Comparison of ENCODE assay signal across 16 cellular contexts in genomic region chr3:71903141-71903540, GRCh38.
"Had no signal": no experiment of that assay in that cellular context is flagged by ENCODE, and none has a peak within 500 bp of the region (broad histone marks: within the 10 kb centered on the region; RNA-seq: fewer than 3 reads in every experiment).

No MANE protein-coding gene starts in this region.

- H3K4me3 ChIP-seq: coronary artery, esophagus squamous epithelium, lower lobe of right lung, sigmoid colon, spleen, suprapubic skin had no signal

- H3K9me3 ChIP-seq: esophagus squamous epithelium, lower lobe of right lung, sigmoid colon, suprapubic skin had no signal

- DNase-seq: activated CD4-positive, alpha-beta T cell treated with anti-CD3 and anti-CD28 coated beads for 4 hours; activated CD8-positive, alpha-beta T cell treated with anti-CD3 and anti-CD28 coated beads for 36 hours; activated effector memory CD4-positive, alpha-beta T cell treated with anti-CD3 and anti-CD28 coated beads, Interleukin-2, amount 50 U/mL, for 16 hours; activated T-cell treated with anti-CD3 and anti-CD28 coated beads, Interleukin-2, amount 50 U/mL, for 4 hours; amniotic stem cell; effector CD4-positive, alpha-beta T cell; esophagus squamous epithelium; foreskin keratinocyte; immature natural killer cell; lower lobe of right lung; sigmoid colon; spleen; T-helper 9 cell; trophoblast cell had no signal

- ATAC-seq: activated CD8-positive, alpha-beta T cell treated with anti-CD3 and anti-CD28 coated beads for 36 hours; activated T-cell treated with anti-CD3 and anti-CD28 coated beads, Interleukin-2, amount 50 U/mL, for 4 hours; foreskin keratinocyte; lower lobe of right lung had no signal

- H3K27me3 ChIP-seq: foreskin keratinocyte, sigmoid colon had no signal

- H3K4me1 ChIP-seq: foreskin keratinocyte, lower lobe of right lung, sigmoid colon had no signal

- H3K27ac ChIP-seq: coronary artery, esophagus squamous epithelium, foreskin keratinocyte, lower lobe of right lung, sigmoid colon, spleen, suprapubic skin had no signal

- H3K36me3 ChIP-seq: esophagus squamous epithelium, lower lobe of right lung, sigmoid colon, spleen, suprapubic skin had no signal
